1 cellular context compared by ENCODE assay signal in genomic region chr6:53359088-53359842, GRCh38.
TF ChIP-seq lines count a peak whose summit lies in the region.

No MANE protein-coding gene starts in this region.

TF ChIP-seq in HepG2, 621 proteins besides CTCF, POLR2A, EP300 and RAD21 (continued from another document and continues in another):
- no peak for TF ChIP-seq SNAPC4 (CRISPR knock-in tag; IDR thresholded peaks at IDR 0.05)
- TF ChIP-seq ZNF780A (CRISPR knock-in tag; IDR thresholded peaks at IDR 0.05): no peak; the same call in 1 of the 2 replicates
- TF ChIP-seq HOXA3 (CRISPR knock-in tag; IDR thresholded peaks at IDR 0.05): peak; percentile 92
- peak; percentile 98 for TF ChIP-seq TMF1 (CRISPR knock-in tag; IDR thresholded peaks at IDR 0.05; ENCODE audit: low read depth)
- TF ChIP-seq IRX3 (CRISPR knock-in tag; IDR thresholded peaks at IDR 0.05; ENCODE audit: borderline replicate concordance, low read depth): peak; percentile 92; the same call in 1 of the 2 replicates
- TF ChIP-seq ZFP36L1 (CRISPR knock-in tag; IDR thresholded peaks at IDR 0.05): peak; percentile 87
- TF ChIP-seq KAT8 (CRISPR knock-in tag; IDR thresholded peaks at IDR 0.05): peak; percentile 74
- TF ChIP-seq BATF2 (CRISPR knock-in tag; IDR thresholded peaks at IDR 0.05): no peak
- peak; percentile 93 for TF ChIP-seq ZNF296 (CRISPR knock-in tag; conservative IDR thresholded peaks at IDR 0.05)
- TF ChIP-seq ZNF605 (CRISPR knock-in tag; IDR thresholded peaks at IDR 0.05): peak; percentile 85; the same call in 1 of the 2 replicates
- TF ChIP-seq ZNF33A (CRISPR knock-in tag; IDR thresholded peaks at IDR 0.05; ENCODE audit: borderline replicate concordance): peak; percentile 92
- TF ChIP-seq ERF (CRISPR knock-in tag; IDR thresholded peaks at IDR 0.05): peak; percentile 73; the same call in 1 of the 2 replicates
- peak; percentile 88; the same call in 1 of the 2 replicates for TF ChIP-seq STAT5B (CRISPR knock-in tag; IDR thresholded peaks at IDR 0.05)
- peak; percentile 98 for TF ChIP-seq CSRNP1 (CRISPR knock-in tag; IDR thresholded peaks at IDR 0.05)
- TF ChIP-seq ZNF276 (CRISPR knock-in tag; IDR thresholded peaks at IDR 0.05; ENCODE audit: low read depth): peak; percentile 80; the same call in 1 of the 2 replicates
- TF ChIP-seq HNF1B (CRISPR knock-in tag; IDR thresholded peaks at IDR 0.05): peak; percentile 79
- peak; percentile 97 for TF ChIP-seq ZNF709 (CRISPR knock-in tag; IDR thresholded peaks at IDR 0.05)
- TF ChIP-seq PAF1 (CRISPR knock-in tag; IDR thresholded peaks at IDR 0.05): no peak
- peak; percentile 80 for TF ChIP-seq THAP11 (CRISPR knock-in tag; IDR thresholded peaks at IDR 0.05)
- TF ChIP-seq SIN3A (IDR thresholded peaks at IDR 0.05; ENCODE audit: borderline replicate concordance, low read depth, low read length): peak; percentile 55; the same call in 1 of the 2 replicates
- peak; percentile 21; the same call in 1 of the 2 replicates for TF ChIP-seq MYNN (CRISPR knock-in tag; IDR thresholded peaks at IDR 0.05; ENCODE audit: low read depth)
- peak; percentile 70 for TF ChIP-seq UBTF (CRISPR knock-in tag; IDR thresholded peaks at IDR 0.05)
- TF ChIP-seq BORCS8-MEF2B (CRISPR knock-in tag; IDR thresholded peaks at IDR 0.05): peak; percentile 98
- TF ChIP-seq ZNF510 (CRISPR knock-in tag; IDR thresholded peaks at IDR 0.05; ENCODE audit: low read depth): peak; percentile 22; the same call in 1 of the 2 replicates
- 0 out of 2 replicates have a peak, but pooled peaks have one; percentile 55 for TF ChIP-seq ZSCAN29 (CRISPR knock-in tag; conservative IDR thresholded peaks at IDR 0.05)
- TF ChIP-seq NFYB (CRISPR knock-in tag; IDR thresholded peaks at IDR 0.05): peak; percentile 83
- peak; percentile 20 for TF ChIP-seq CCAR2 (optimal IDR thresholded peaks at IDR 0.05; ENCODE audit: low read depth, low read length)
- peak; percentile 45; the same call in 1 of the 2 replicates for TF ChIP-seq ZNF770 (CRISPR knock-in tag; IDR thresholded peaks at IDR 0.05)
- peak; percentile 76 for TF ChIP-seq PRDM10 (CRISPR knock-in tag; IDR thresholded peaks at IDR 0.05; ENCODE audit: low read depth)
- 0 out of 2 replicates have a peak, but pooled peaks have one; percentile 0 for TF ChIP-seq USF2 (IDR thresholded peaks at IDR 0.05; ENCODE audit: low read depth, low read length)
- TF ChIP-seq USF2 (CRISPR knock-in tag; IDR thresholded peaks at IDR 0.05; ENCODE audit: borderline replicate concordance): no peak
- TF ChIP-seq ZNF790 (CRISPR knock-in tag; IDR thresholded peaks at IDR 0.05; ENCODE audit: borderline replicate concordance): peak; percentile 83; the same call in 1 of the 2 replicates
- peak; percentile 89 for TF ChIP-seq SAP130 (CRISPR knock-in tag; IDR thresholded peaks at IDR 0.05; ENCODE audit: low read depth)
